In the genomic region with DNA sequence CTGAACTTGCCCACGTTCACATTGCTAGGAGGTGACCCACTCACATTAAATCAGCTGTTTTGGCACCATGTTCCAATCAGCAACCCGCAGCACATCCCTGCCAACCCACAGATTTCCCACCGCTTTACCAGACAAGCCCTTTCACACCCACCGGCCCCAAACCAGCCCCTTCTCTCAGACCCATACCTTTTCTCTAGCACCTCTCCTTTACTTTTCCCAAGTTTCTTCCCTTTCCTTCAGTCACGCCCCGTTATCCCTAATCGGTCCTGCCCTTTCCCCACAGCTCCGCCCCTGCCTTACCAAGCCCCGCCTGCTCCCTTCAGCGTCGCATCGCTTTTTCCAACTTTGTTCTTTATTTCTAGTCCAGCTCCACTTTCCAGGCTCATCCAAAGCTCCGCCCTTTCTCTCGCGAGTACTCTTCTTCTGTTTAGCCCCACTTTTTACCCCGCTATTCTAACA, we compare ENCODE assay signal across 9 cellular contexts. TPM values are rescaled to one million over a fixed set of nuclear protein-coding genes. Genes with fewer than 3 reads are reported as not detected.
DNase-seq lines count a peak whose midpoint lies in the region; ATAC-seq, FAIRE-seq and TF ChIP-seq lines count a peak whose summit lies in the region.
"Had no signal": no experiment of that assay in that cellular context is flagged by ENCODE, and none has a peak within 500 bp of the region (broad histone marks: within the 10 kb centered on the region; RNA-seq: fewer than 3 reads in every experiment).

No MANE protein-coding gene starts in this region.

- no peak for FAIRE-seq in GM12878 (lab: Jason Lieb, UNC)
- FAIRE-seq: endometrium had no signal

- H3F3A ChIP-seq in GM23248 (ENCODE audit: insufficient read depth): peaks cover 9% of the 10 kb centered on the region

- H3K79me2 ChIP-seq in GM23248 (ENCODE audit: insufficient read depth) (peaks cover 42% of the 10 kb centered on the region), Karpas-422 (ENCODE audit: low read length) (peaks cover 40% of the 10 kb centered on the region), GM12878 (ENCODE audit: control insufficient read depth, insufficient read depth, low read length) (peaks cover 29% of the 10 kb centered on the region)

- in situ Hi-C loops in GM23248 (cut with MboI): no loop called here
- in situ Hi-C loops in GM12878 (cut with MboI): no loop called here

- BruUV-seq in GM12878 (replicated peaks; lab: Mats Ljungman, UMichigan): no TSS peak

- H3K4me3 ChIP-seq in GM23248 (peak overlapping the region; percentile 74), Karpas-422 (ENCODE audit: low read length) (peak overlapping the region; percentile 96), GM12878 (peak overlapping the region; percentile 58; the same call in 1 of the 2 replicates)

- H3K4me2 ChIP-seq in GM23248 (ENCODE audit: unreplicated experiment) (peak overlapping the region; percentile 77), Karpas-422 (ENCODE audit: low read depth, low read length, poor library complexity, severe bottlenecking) (peak overlapping the region; percentile 95), GM12878 (ENCODE audit: control insufficient read depth, insufficient read depth) (peak overlapping the region; percentile 78)

- RAD21 ChIA-PET in GM12878 (lab: Charles Lee; ENCODE audit: unreplicated experiment): interaction anchor here (1.2 to 1.9 kb wide), 6 partner anchors 20 to 368 kb away, joined by 3 to 8 read pairs (median 4); a partner anchor contains a TSS

- H2AFZ ChIP-seq in GM23248 (peak overlapping the region; percentile 87), Karpas-422 (ENCODE audit: low read length) (peak overlapping the region; percentile 94), GM12878 (ENCODE audit: control insufficient read depth, low read depth, low read length) (peak overlapping the region; percentile 96)

- no peak for TF ChIP-seq RAD21 in GM12878 (IDR thresholded peaks at IDR 0.05; ENCODE audit: insufficient read depth, low read depth, low read length)

- peak overlapping the region; percentile 75 for H3K27ac ChIP-seq in GM23248
- H3K27ac ChIP-seq in Karpas-422 (ENCODE audit: low read length): no peak overlapping the region
- H3K27ac ChIP-seq in GM12878 (ENCODE audit: control insufficient read depth, insufficient read depth): no peak overlapping the region; the same call in 1 of the 2 replicates
- H3K27ac ChIP-seq in layer of hippocampus (ENCODE audit: low read depth, low read length): peak overlapping the region; percentile 75
- H3K27ac ChIP-seq in temporal lobe (ENCODE audit: low read depth, low read length): peak overlapping the region; percentile 57

- DNase-seq in NCI-H2171 (lab: John Stamatoyannopoulos, UW): peak; percentile 63
- no peak for DNase-seq in NCI-H2171 treated with DMSO at 0.1 percent for 48 hours (lab: John Stamatoyannopoulos, UW)
- DNase-seq in GM23248: no peak
- DNase-seq in Karpas-422: no peak
- DNase-seq in GM12878 (ENCODE audit: low read depth, low spot score): no peak
- DNase-seq in activated CD4-positive, alpha-beta T cell treated with anti-CD3 and anti-CD28 coated beads for 48 hours: no peak

- H4K20me1 ChIP-seq in GM23248 (ENCODE audit: insufficient read depth): no peaks in the 10 kb centered on the region; the same call in 1 of the 2 replicates
- H4K20me1 ChIP-seq in Karpas-422 (ENCODE audit: insufficient read depth, low read depth, low read length): peaks cover 13% of the 10 kb centered on the region
- peaks cover 3% of the 10 kb centered on the region for H4K20me1 ChIP-seq in GM12878 (ENCODE audit: control insufficient read depth, insufficient read depth)

- peaks cover 14% of the 10 kb centered on the region; the same call in 1 of the 2 replicates for H3K36me3 ChIP-seq in GM23248 (ENCODE audit: low read depth)
- peaks cover 12% of the 10 kb centered on the region; the same call in 1 of the 2 replicates for H3K36me3 ChIP-seq in Karpas-422 (ENCODE audit: insufficient read depth, low read length)
- H3K36me3 ChIP-seq in GM12878 (ENCODE audit: control insufficient read depth in 2 of 2, insufficient read depth in 2 of 2, low read length in 1 of 2): peaks cover 0 to 8% of the 10 kb centered on the region in 2 experiments; a peak in 2 of 4 replicates

- peak; percentile 61 for ATAC-seq in GM12878

- intact Hi-C loops in GM12878 (cut with micrococcal nuclease; ENCODE audit: unreplicated experiment): loop anchor here (1.0 to 10.0 kb wide), 4 partner anchors 19 to 376 kb away; a partner anchor contains a TSS

- TF ChIP-seq EP300 in GM12878 (IDR thresholded peaks at IDR 0.05; ENCODE audit: borderline replicate concordance in 1 of 2, control insufficient read depth in 1 of 2, low read depth in 2 of 2, low read length in 2 of 2): no peak

- CTCF ChIA-PET in GM12878 (lab: Yijun Ruan, JAX): interaction anchor here (1.4 to 2.3 kb wide), 3 partner anchors 9 to 227 kb away, joined by 5 to 10 read pairs (median 7); a partner anchor contains a TSS

- no peaks in the 10 kb centered on the region for H3K9me2 ChIP-seq in GM23248 (ENCODE audit: insufficient read depth)
- no peaks in the 10 kb centered on the region for H3K9me2 ChIP-seq in Karpas-422 (replicated peaks; ENCODE audit: insufficient read depth, low read length)

- peak overlapping the region; percentile 75 for H3K9ac ChIP-seq in GM23248
- H3K9ac ChIP-seq in Karpas-422 (ENCODE audit: low read length): peak overlapping the region; percentile 57
- peak overlapping the region; percentile 40; the same call in 1 of the 2 replicates for H3K9ac ChIP-seq in GM12878 (ENCODE audit: control insufficient read depth, insufficient read depth, low read length)

- SMC1A ChIA-PET in GM12878 (lab: Charles Lee; ENCODE audit: uncharacterized antibody, unreplicated experiment): interaction anchor here (0.6 to 2.7 kb wide), 11 partner anchors 18 to 323 kb away, joined by 3 to 16 read pairs (median 3); a partner anchor contains a TSS

- no peak for TF ChIP-seq CTCF in GM12878 (IDR thresholded peaks at IDR 0.05 in 2 of 3, conservative IDR thresholded peaks at IDR 0.05 in 1 of 3; ENCODE audit: control insufficient read depth in 2 of 3, extremely low read depth in 1 of 3, insufficient read depth in 1 of 3, low read depth in 3 of 3, low read length in 3 of 3)

- whole genome bisulfite sequencing in GM23248 (ENCODE audit: low coverage in 1 of 2, low lambda C conversion rate in 2 of 2, missing lambda C conversion rate in 2 of 2), 2 experiments: 0% methylated on average over 16 of the region's 16 CpGs
- WGBS in GM12878 (ENCODE audit: insufficient coverage, insufficient replicate concordance, low lambda C conversion rate, missing lambda C conversion rate): 6% methylated on average over 15 of the region's 16 CpGs

- H3K4me1 ChIP-seq in GM23248 (ENCODE audit: insufficient read depth) (peaks cover 17% of the 10 kb centered on the region), Karpas-422 (ENCODE audit: low read length) (peaks cover 27% of the 10 kb centered on the region), GM12878 (ENCODE audit: control insufficient read depth, insufficient read depth, low read length) (peaks cover 12% of the 10 kb centered on the region)

- no peaks in the 10 kb centered on the region for H3K9me3 ChIP-seq in GM23248 (ENCODE audit: low read depth)
- H3K9me3 ChIP-seq in Karpas-422 (ENCODE audit: low read length): no peaks in the 10 kb centered on the region
- H3K9me3 ChIP-seq in GM12878 (replicated peaks; ENCODE audit: control insufficient read depth, insufficient read depth, low read length): no peaks in the 10 kb centered on the region

- no peak for TF ChIP-seq POLR2A in GM12878 (IDR thresholded peaks at IDR 0.05; ENCODE audit: low read depth, low read length)

- no peaks in the 10 kb centered on the region for H3K27me3 ChIP-seq in GM23248 (replicated peaks; ENCODE audit: insufficient read depth)
- no peaks in the 10 kb centered on the region for H3K27me3 ChIP-seq in Karpas-422 (ENCODE audit: low read length)
- no peaks in the 10 kb centered on the region for H3K27me3 ChIP-seq in GM12878 (replicated peaks in 1 of 2; ENCODE audit: control insufficient read depth in 2 of 2, insufficient read depth in 2 of 2, low read length in 1 of 2)
- no peaks in the 10 kb centered on the region for H3K27me3 ChIP-seq in layer of hippocampus (ENCODE audit: control insufficient read depth, insufficient read depth, low read length)

- POLR2A ChIA-PET in GM12878 (lab: Charles Lee): interaction anchor here (0.9 to 1.8 kb wide), 3 partner anchors 19 to 62 kb away, joined by 3 to 10 read pairs (median 4); a partner anchor contains a TSS

RNA-seq across cellular contexts. Expression of a gene that starts 0.8 kb away (rescaled TPM):
- 16.3 and 18.3 TPM in 2 replicates for total RNA-seq in GM23248 (2014; rRNA removed; shearing (Covaris generic))
- polyA plus RNA-seq in GM23248 (2016; fragmentation: Nextera tagmentation; extraction: Ambion mirVana): 7.3 and 10.4 TPM in 2 replicates
- total RNA-seq in Karpas-422 (2014; rRNA removed; shearing (Covaris generic); ENCODE audit: low replicate concordance): 14.5 and 28.2 TPM in 2 replicates
- 14.4 and 20.3 TPM in 2 replicates for total RNA-seq in GM12878 (2013; cell fraction: nucleolus; rRNA removed)
- total RNA-seq in GM12878 (2014; rRNA removed): 19.2 and 21.9 TPM in 2 replicates
- total RNA-seq in GM12878 (2014; rRNA removed; fragmentation: Illumina TruSeq; extraction: Trizol): 11.1 and 13.6 TPM in 2 replicates
- 21.3 and 25.3 TPM in 2 replicates for total RNA-seq in GM12878 (2021)
- 9.6 TPM for polyA plus RNA-seq in GM12878 (2011; ENCODE audit: low read depth)
- 3.9 and 9.0 TPM in 2 replicates for polyA plus RNA-seq in GM12878 (2011; rRNA removed)
- 9.6 and 12.7 TPM in 2 replicates for polyA plus RNA-seq in GM12878 (2011; cell fraction: cytosol; rRNA removed)
- 34.9 and 45.0 TPM in 2 replicates for polyA plus RNA-seq in GM12878 (2011; cell fraction: nucleus; rRNA removed)
- 9.3 and 15.7 TPM in 2 replicates for polyA plus RNA-seq in GM12878 (2012)
- 6.4 and 13.6 TPM in 2 replicates for polyA plus RNA-seq in GM12878 (2014; fragmentation: Illumina TruSeq; extraction: Trizol)
- 1 to 10 TPM; 1.2 to 1.4 TPM for polyA plus RNA-seq in GM12878 (2014; fragmentation: Nextera tagmentation; extraction: Ambion mirVana)
- polyA plus RNA-seq in GM12878 (2014; rRNA removed): 18.6 and 20.7 TPM in 2 replicates
- polyA plus RNA-seq in GM12878 (2016; fragmentation: Nextera tagmentation; extraction: Ambion mirVana): 10 to 100 TPM; 13.0 to 14.4 TPM
- 8.1 and 12.0 TPM in 2 replicates for polyA minus RNA-seq in GM12878 (2011; rRNA and poly(A)+ RNA removed)
- polyA minus RNA-seq in GM12878 (2011; cell fraction: cytosol; rRNA and poly(A)+ RNA removed): 5.2 and 8.1 TPM in 2 replicates
- 9.6 and 19.1 TPM in 2 replicates for polyA minus RNA-seq in GM12878 (2011; cell fraction: nucleus; rRNA and poly(A)+ RNA removed)
- 13.5 TPM for total RNA-seq in temporal lobe

RNA-seq across cellular contexts. Expression of a gene that starts 19.0 kb away (rescaled TPM):
- total RNA-seq in GM23248 (2014; rRNA removed; shearing (Covaris generic)): 18.0 and 36.5 TPM in 2 replicates
- 23.0 and 24.6 TPM in 2 replicates for polyA plus RNA-seq in GM23248 (2016; fragmentation: Nextera tagmentation; extraction: Ambion mirVana)
- total RNA-seq in Karpas-422 (2014; rRNA removed; shearing (Covaris generic); ENCODE audit: low replicate concordance): 22.1 and 48.7 TPM in 2 replicates
- 41.7 and 49.6 TPM in 2 replicates for total RNA-seq in GM12878 (2013; cell fraction: nucleolus; rRNA removed)
- total RNA-seq in GM12878 (2014; rRNA removed): 32.0 and 32.1 TPM in 2 replicates
- total RNA-seq in GM12878 (2014; rRNA removed; fragmentation: Illumina TruSeq; extraction: Trizol): 21.1 and 23.5 TPM in 2 replicates
- 24.3 TPM in 2 replicates for total RNA-seq in GM12878 (2021)
- 5.8 TPM for polyA plus RNA-seq in GM12878 (2011; ENCODE audit: low read depth)
- polyA plus RNA-seq in GM12878 (2011; rRNA removed): 14.2 and 22.8 TPM in 2 replicates
- 21.7 and 32.7 TPM in 2 replicates for polyA plus RNA-seq in GM12878 (2011; cell fraction: cytosol; rRNA removed)
- 29.9 and 35.3 TPM in 2 replicates for polyA plus RNA-seq in GM12878 (2011; cell fraction: nucleus; rRNA removed)
- 10.2 and 11.8 TPM in 2 replicates for polyA plus RNA-seq in GM12878 (2012)
- 27.4 and 30.1 TPM in 2 replicates for polyA plus RNA-seq in GM12878 (2014; fragmentation: Illumina TruSeq; extraction: Trizol)
- 1 to 10 TPM; 4.8 to 6.9 TPM for polyA plus RNA-seq in GM12878 (2014; fragmentation: Nextera tagmentation; extraction: Ambion mirVana)
- 35.4 and 38.7 TPM in 2 replicates for polyA plus RNA-seq in GM12878 (2014; rRNA removed)
- 10 to 100 TPM; 35.6 to 38.8 TPM for polyA plus RNA-seq in GM12878 (2016; fragmentation: Nextera tagmentation; extraction: Ambion mirVana)
- 45.5 and 72.0 TPM in 2 replicates for polyA minus RNA-seq in GM12878 (2011; rRNA and poly(A)+ RNA removed)
- 16.0 and 21.1 TPM in 2 replicates for polyA minus RNA-seq in GM12878 (2011; cell fraction: cytosol; rRNA and poly(A)+ RNA removed)
- 36.9 and 69.6 TPM in 2 replicates for polyA minus RNA-seq in GM12878 (2011; cell fraction: nucleus; rRNA and poly(A)+ RNA removed)
- total RNA-seq in temporal lobe: 51.9 TPM

RNA-seq across cellular contexts. Expression of a gene that starts 27.1 kb away (rescaled TPM):
- total RNA-seq in GM23248 (2014; rRNA removed; shearing (Covaris generic)): not detected in 2 replicates
- polyA plus RNA-seq in GM23248 (2016; fragmentation: Nextera tagmentation; extraction: Ambion mirVana) (not detected in 2 replicates), GM12878 (2011; rRNA removed) (0.05 TPM in 1 of 2 replicates, not detected in the other), GM12878 (2014; fragmentation: Illumina TruSeq; extraction: Trizol) (not detected in 2 replicates), GM12878 (2014; fragmentation: Nextera tagmentation; extraction: Ambion mirVana) (under 1 TPM in 1 of 2 experiments, not detected in 1; 0.02 TPM), GM12878 (2014; rRNA removed) (0.12 TPM in 1 of 2 replicates, not detected in the other), GM12878 (2016; fragmentation: Nextera tagmentation; extraction: Ambion mirVana) (not detected)
- total RNA-seq in Karpas-422 (2014; rRNA removed; shearing (Covaris generic); ENCODE audit: low replicate concordance): 0.18 TPM in 1 of 2 replicates, not detected in the other
- total RNA-seq in GM12878 (2013; cell fraction: nucleolus; rRNA removed): not detected in 2 replicates
- total RNA-seq in GM12878 (2014; rRNA removed) (not detected in 2 replicates), GM12878 (2014; rRNA removed; fragmentation: Illumina TruSeq; extraction: Trizol) (not detected in 2 replicates), GM12878 (2021) (not detected in 2 replicates), temporal lobe (0.49 TPM)
- not detected for polyA plus RNA-seq in GM12878 (2011; ENCODE audit: low read depth)
- polyA plus RNA-seq in GM12878 (2011; cell fraction: cytosol; rRNA removed): 0.04 TPM in 1 of 2 replicates, not detected in the other
- 0.12 and 0.18 TPM in 2 replicates for polyA plus RNA-seq in GM12878 (2011; cell fraction: nucleus; rRNA removed)
- polyA plus RNA-seq in GM12878 (2012): 0.09 TPM in 1 of 2 replicates, not detected in the other
- polyA minus RNA-seq in GM12878 (2011; rRNA and poly(A)+ RNA removed): not detected in 2 replicates
- polyA minus RNA-seq in GM12878 (2011; cell fraction: cytosol; rRNA and poly(A)+ RNA removed): not detected in 2 replicates
- 0.24 TPM in 1 of 2 replicates, not detected in the other for polyA minus RNA-seq in GM12878 (2011; cell fraction: nucleus; rRNA and poly(A)+ RNA removed)

RNA-seq across cellular contexts. Expression of a gene that starts 39.0 kb away (rescaled TPM):
- 26.9 and 30.6 TPM in 2 replicates for total RNA-seq in GM23248 (2014; rRNA removed; shearing (Covaris generic))
- polyA plus RNA-seq in GM23248 (2016; fragmentation: Nextera tagmentation; extraction: Ambion mirVana): 27.7 and 28.3 TPM in 2 replicates
- 41.6 and 86.6 TPM in 2 replicates for total RNA-seq in Karpas-422 (2014; rRNA removed; shearing (Covaris generic); ENCODE audit: low replicate concordance)
- total RNA-seq in GM12878 (2013; cell fraction: nucleolus; rRNA removed): not detected in 2 replicates
- total RNA-seq in GM12878 (2014; rRNA removed): 0.44 and 0.73 TPM in 2 replicates
- 0.31 and 0.32 TPM in 2 replicates for total RNA-seq in GM12878 (2014; rRNA removed; fragmentation: Illumina TruSeq; extraction: Trizol)
- 0.61 and 0.64 TPM in 2 replicates for total RNA-seq in GM12878 (2021)
- polyA plus RNA-seq in GM12878 (2011; ENCODE audit: low read depth): 0.79 TPM
- polyA plus RNA-seq in GM12878 (2011; rRNA removed): 0.16 and 0.24 TPM in 2 replicates
- 0.48 and 0.67 TPM in 2 replicates for polyA plus RNA-seq in GM12878 (2011; cell fraction: cytosol; rRNA removed)
- polyA plus RNA-seq in GM12878 (2011; cell fraction: nucleus; rRNA removed): 0.43 and 0.47 TPM in 2 replicates
- 1.0 and 1.6 TPM in 2 replicates for polyA plus RNA-seq in GM12878 (2012)
- 0.28 TPM in 1 of 2 replicates, not detected in the other for polyA plus RNA-seq in GM12878 (2014; fragmentation: Illumina TruSeq; extraction: Trizol)
- polyA plus RNA-seq in GM12878 (2014; fragmentation: Nextera tagmentation; extraction: Ambion mirVana): not detected
- 0.18 and 0.37 TPM in 2 replicates for polyA plus RNA-seq in GM12878 (2014; rRNA removed)
- 1 to 10 TPM; 1.5 to 2.1 TPM for polyA plus RNA-seq in GM12878 (2016; fragmentation: Nextera tagmentation; extraction: Ambion mirVana)
- polyA minus RNA-seq in GM12878 (2011; rRNA and poly(A)+ RNA removed): 0.37 and 0.67 TPM in 2 replicates
- not detected in 2 replicates for polyA minus RNA-seq in GM12878 (2011; cell fraction: cytosol; rRNA and poly(A)+ RNA removed)
- 0.12 TPM in 1 of 2 replicates, not detected in the other for polyA minus RNA-seq in GM12878 (2011; cell fraction: nucleus; rRNA and poly(A)+ RNA removed)
- total RNA-seq in temporal lobe: 39.8 TPM

Comparison
In these comparisons a context has a peak if more than half of its experiments do, and no peak if none do; other contexts are left out.
1. H3K27ac ChIP-seq: peak in GM23248 (single experiment), layer of hippocampus (single experiment) and temporal lobe (single experiment); none in Karpas-422 (single experiment) and GM12878 (single experiment).
2. Peak in every context shown above with its lines, with median percentiles within 50 percentile points of each other: H2AFZ ChIP-seq, H3K4me2 ChIP-seq, H3K4me3 ChIP-seq and H3K9ac ChIP-seq.